9 cellular contexts compared by ENCODE assay signal in genomic region chr6:73728548-73729205, GRCh38. TPM values are rescaled to one million over a fixed set of nuclear protein-coding genes. Genes with fewer than 3 reads are reported as not detected.
DNase-seq lines count a peak whose midpoint lies in the region; ATAC-seq, FAIRE-seq and TF ChIP-seq lines count a peak whose summit lies in the region.
"Had no signal": no experiment of that assay in that cellular context is flagged by ENCODE, and none has a peak within 500 bp of the region (broad histone marks: within the 10 kb centered on the region; RNA-seq: fewer than 3 reads in every experiment).

No MANE protein-coding gene starts in this region.

- TF ChIP-seq CTCF in glutamatergic neuron (IDR thresholded peaks at IDR 0.05; ENCODE audit: partially characterized antibody, unreplicated experiment) (no peak), HFFc6 (IDR thresholded peaks at IDR 0.05) (no peak)

- H3K36me3 Mint-ChIP-seq in activated T-cell treated with anti-CD3 and anti-CD28 coated beads, Interleukin-2, amount 50 U/mL, for 24 hours (ENCODE audit: low read depth), result peaks cover 34% of the 10 kb centered on the region
- no peaks in the 10 kb centered on the region for H3K36me3 Mint-ChIP-seq in glutamatergic neuron (ENCODE audit: unreplicated experiment)
- no peaks in the 10 kb centered on the region; the same call in 1 of the 2 replicates for H3K36me3 Mint-ChIP-seq in HFFc6 (ENCODE audit: low read depth)

- ATAC-seq in GM19463 (IDR thresholded peaks at IDR 0.05; ENCODE audit: unreplicated experiment) (peak; percentile 71), HG03175 (IDR thresholded peaks at IDR 0.05; ENCODE audit: unreplicated experiment) (peak; percentile 52)

- H3K27ac Mint-ChIP-seq in activated T-cell treated with anti-CD3 and anti-CD28 coated beads, Interleukin-2, amount 50 U/mL, for 24 hours, result peak overlapping the region; percentile 94
- H3K27ac Mint-ChIP-seq in glutamatergic neuron (ENCODE audit: unreplicated experiment) (no peak overlapping the region), HFFc6 (no peak overlapping the region; the same call in 1 of the 2 replicates)

- H3K27me3 Mint-ChIP-seq in activated T-cell treated with anti-CD3 and anti-CD28 coated beads, Interleukin-2, amount 50 U/mL, for 24 hours, result no peaks in the 10 kb centered on the region
- H3K27me3 Mint-ChIP-seq in glutamatergic neuron (ENCODE audit: unreplicated experiment), result no peaks in the 10 kb centered on the region
- H3K27me3 Mint-ChIP-seq in HFFc6 (ENCODE audit: insufficient read depth), result peaks cover 2% of the 10 kb centered on the region; the same call in 1 of the 2 replicates

- FAIRE-seq in GM12892 (lab: Jason Lieb, UNC), result peak; percentile 76

- H3K4me3 Mint-ChIP-seq in activated T-cell treated with anti-CD3 and anti-CD28 coated beads, Interleukin-2, amount 50 U/mL, for 24 hours, result peak overlapping the region; percentile 52
- H3K4me3 Mint-ChIP-seq in glutamatergic neuron (ENCODE audit: unreplicated experiment) (no peak overlapping the region), HFFc6 (no peak overlapping the region)

- H3K4me1 Mint-ChIP-seq in activated T-cell treated with anti-CD3 and anti-CD28 coated beads, Interleukin-2, amount 50 U/mL, for 24 hours (ENCODE audit: low read depth), result peaks cover 43% of the 10 kb centered on the region
- H3K4me1 Mint-ChIP-seq in glutamatergic neuron (ENCODE audit: low read depth, unreplicated experiment), result no peaks in the 10 kb centered on the region
- peaks cover 14% of the 10 kb centered on the region for H3K4me1 Mint-ChIP-seq in HFFc6 (ENCODE audit: low read depth)

- no peaks in the 10 kb centered on the region for H3K9me3 Mint-ChIP-seq in activated T-cell treated with anti-CD3 and anti-CD28 coated beads, Interleukin-2, amount 50 U/mL, for 24 hours
- H3K9me3 Mint-ChIP-seq in glutamatergic neuron (ENCODE audit: unreplicated experiment), result no peaks in the 10 kb centered on the region
- no peaks in the 10 kb centered on the region for H3K9me3 Mint-ChIP-seq in HFFc6

- no peak for TF ChIP-seq POLR2A in GM12892 (IDR thresholded peaks at IDR 0.05; ENCODE audit: low read depth, low read length)

- no peak for DNase-seq in GM12892 (ENCODE audit: insufficient read length)
- no peak for DNase-seq in activated T-cell treated with anti-CD3 and anti-CD28 coated beads, Interleukin-2, amount 50 U/mL, for 24 hours
- DNase-seq in glutamatergic neuron, result no peak
- DNase-seq in HFFc6, result no peak
- no peak for DNase-seq in SK-N-DZ (ENCODE audit: low spot score)
- no peak for DNase-seq in NCI-H2029 (lab: John Stamatoyannopoulos, UW)
- DNase-seq: PC-9 had no signal

RNA-seq across cellular contexts. Expression of gene CD109, which starts 32.7 kb away (rescaled TPM):
- polyA plus RNA-seq in GM12892 (2012; ENCODE audit: missing spikeins), result 2.0 TPM
- 0.49 TPM for total RNA-seq in glutamatergic neuron (ENCODE audit: unreplicated experiment)
- 10 to 100 TPM; 32.5 to 56.3 (median 48.9) TPM for total RNA-seq in HFFc6 (2021; fragmentation: NEBNext Ultra II Directional; extraction: Animal tissue kit (Norgen Biotek cat#: 25700))
- not detected in 2 replicates for polyA plus RNA-seq in SK-N-DZ (2014; cell fraction: cytosol; rRNA removed)
- polyA plus RNA-seq in SK-N-DZ (2014; cell fraction: nucleus; rRNA removed), result not detected in 2 replicates

Comparison
In these comparisons a context has a peak if more than half of its experiments do, and no peak if none do; other contexts are left out.
1. RNA of gene CD109, which starts 32.7 kb away (total RNA-seq): 32.5 to 56.3 TPM in HFFc6; 0.49 TPM in glutamatergic neuron (single experiment); every median in the first group is over 10 times any median in the second.